Comparison of ENCODE assay signal across 8 cellular contexts in the genomic region with DNA sequence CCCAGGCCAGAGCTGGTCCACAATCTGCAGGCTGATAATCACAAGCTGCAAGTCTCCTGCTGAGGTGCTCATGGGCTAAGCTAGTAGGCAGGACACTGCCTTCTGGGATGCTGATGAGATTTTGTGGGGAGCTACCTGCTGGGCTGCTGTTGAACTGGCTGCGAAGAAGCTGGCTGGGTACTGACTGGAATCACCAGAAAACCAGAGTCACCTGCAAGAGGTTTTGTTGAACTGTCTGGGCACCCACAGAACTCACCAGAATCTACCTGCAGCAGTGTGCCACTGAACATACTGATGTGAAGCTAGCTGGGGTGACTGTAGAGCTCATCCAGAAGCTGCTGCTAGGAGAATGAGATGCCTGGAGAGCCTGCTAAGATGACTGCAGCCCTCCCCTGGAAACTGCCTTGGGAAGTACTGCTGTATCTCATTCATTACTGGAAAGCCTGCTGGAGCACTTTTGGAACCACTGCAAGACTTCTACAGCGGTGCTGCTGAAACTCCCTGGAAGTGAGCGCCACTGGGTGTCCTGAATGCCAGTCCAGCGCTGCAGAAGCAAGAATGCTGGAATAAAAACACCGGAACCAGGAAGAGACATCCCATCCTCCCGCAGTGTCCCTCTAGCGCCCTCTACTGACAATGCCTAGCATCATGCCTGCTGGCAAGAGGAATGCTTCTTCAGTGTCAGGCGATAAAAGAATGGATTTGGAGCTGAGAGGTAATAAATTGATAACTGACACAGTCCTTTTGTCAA.
DNase-seq lines count a peak whose midpoint lies in the region; ATAC-seq and TF ChIP-seq lines count a peak whose summit lies in the region.

No MANE protein-coding gene starts in this region.

- no peak overlapping the region for H3K4me3 ChIP-seq in PC-9
- no peak overlapping the region for H3K4me3 ChIP-seq in trophoblast cell (ENCODE audit: low read depth, low read length)

- H2BK12ac ChIP-seq in trophoblast cell (ENCODE audit: low read length): no peak overlapping the region

- no peak for ATAC-seq in activated naive CD8-positive, alpha-beta T cell treated with anti-CD3 and anti-CD28 coated beads, Interleukin-2, amount 10 ng/mL, durations not matched to agents 7 days and 5 days (ENCODE audit: low read depth)
- peak; percentile 69 for ATAC-seq in Right ventricle myocardium inferior
- no peak for ATAC-seq in GM18519 (IDR thresholded peaks at IDR 0.05; ENCODE audit: low FRiP score, unreplicated experiment)

- no peaks in the 10 kb centered on the region for H3K9me3 ChIP-seq in PC-9 (ENCODE audit: insufficient read depth, low read depth)
- H3K9me3 ChIP-seq in trophoblast cell (ENCODE audit: insufficient read depth, low read depth, low read length): peaks cover 2% of the 10 kb centered on the region

- no peak overlapping the region for H2AFZ ChIP-seq in PC-9
- H2AFZ ChIP-seq in trophoblast cell (ENCODE audit: insufficient read depth, low read length, poor library complexity): peak overlapping the region; percentile 43

- H3K9ac ChIP-seq in trophoblast cell (ENCODE audit: low read length): no peak overlapping the region

- H3K27me3 Mint-ChIP-seq in activated naive CD8-positive, alpha-beta T cell treated with anti-CD3 and anti-CD28 coated beads, Interleukin-2, amount 10 ng/mL, durations not matched to agents 7 days and 5 days: peaks cover 19% of the 10 kb centered on the region

- BruUV-seq in PC-9 (replicated peaks; lab: Mats Ljungman, UMichigan): no TSS peak

- H4K8ac ChIP-seq in trophoblast cell (ENCODE audit: low read depth, low read length): peak overlapping the region; percentile 95

- no peak overlapping the region for H3K27ac Mint-ChIP-seq in activated naive CD8-positive, alpha-beta T cell treated with anti-CD3 and anti-CD28 coated beads, Interleukin-2, amount 10 ng/mL, durations not matched to agents 7 days and 5 days

- no peaks in the 10 kb centered on the region for H3K36me3 ChIP-seq in PC-9 (ENCODE audit: low read depth)
- no peaks in the 10 kb centered on the region for H3K36me3 ChIP-seq in trophoblast cell (ENCODE audit: control insufficient read depth in 1 of 2, insufficient read depth in 2 of 2, low read length in 2 of 2)

- no CpG with 5 or more reads among the region's 8 CpGs for WGBS in trophoblast cell (ENCODE audit: extremely low coverage, insufficient coverage, insufficient read length)

- peaks cover 7% of the 10 kb centered on the region for H3K36me3 Mint-ChIP-seq in activated naive CD8-positive, alpha-beta T cell treated with anti-CD3 and anti-CD28 coated beads, Interleukin-2, amount 10 ng/mL, durations not matched to agents 7 days and 5 days

- peak overlapping the region; percentile 4 for H4K91ac ChIP-seq in trophoblast cell (ENCODE audit: low read depth, low read length)

- no peak overlapping the region for H2AK5ac ChIP-seq in trophoblast cell (ENCODE audit: low read length)

- H3K4me2 ChIP-seq in PC-9 (peak overlapping the region; percentile 44; the same call in 1 of the 2 replicates), trophoblast cell (ENCODE audit: low read length) (peak overlapping the region; percentile 57)

- no peak overlapping the region for H3K14ac ChIP-seq in trophoblast cell (ENCODE audit: low read length)

- H3K79me2 ChIP-seq in PC-9 (ENCODE audit: low read depth) (no peaks in the 10 kb centered on the region), trophoblast cell (ENCODE audit: control insufficient read depth, insufficient read depth, low read length, poor library complexity) (no peaks in the 10 kb centered on the region)

- no peak overlapping the region for H3K18ac ChIP-seq in trophoblast cell (ENCODE audit: low read length)

- H3K27ac ChIP-seq in PC-9: no peak overlapping the region
- H3K27ac ChIP-seq in trophoblast cell (ENCODE audit: low read depth, low read length): no peak overlapping the region

- H3K4me3 Mint-ChIP-seq in activated naive CD8-positive, alpha-beta T cell treated with anti-CD3 and anti-CD28 coated beads, Interleukin-2, amount 10 ng/mL, durations not matched to agents 7 days and 5 days: no peak overlapping the region

- no peak overlapping the region for H2BK5ac ChIP-seq in trophoblast cell (ENCODE audit: low read depth, low read length, poor library complexity)

- H3K9me3 Mint-ChIP-seq in activated naive CD8-positive, alpha-beta T cell treated with anti-CD3 and anti-CD28 coated beads, Interleukin-2, amount 10 ng/mL, durations not matched to agents 7 days and 5 days: peaks cover 5% of the 10 kb centered on the region

- H3K23ac ChIP-seq in trophoblast cell (ENCODE audit: low read length): no peak overlapping the region

- peak; percentile 88 for TF ChIP-seq CTCF in PC-9 (conservative IDR thresholded peaks at IDR 0.05)

- H3K9me2 ChIP-seq in PC-9 (ENCODE audit: insufficient read depth): no peaks in the 10 kb centered on the region

- no peaks in the 10 kb centered on the region for H4K20me1 ChIP-seq in PC-9 (ENCODE audit: insufficient read depth)

- intact Hi-C loops in PC-9 (cut with micrococcal nuclease; ENCODE audit: unreplicated experiment): loop anchor here (1.0 kb wide), 1 partner anchor 177 kb away; no protein-coding TSS in a partner anchor
- intact Hi-C loops in Right ventricle myocardium inferior (cut with DNase I): loop anchor here (10.0 kb wide), 1 partner anchor 250 kb away; no protein-coding TSS in a partner anchor

- H3K4me1 ChIP-seq in PC-9 (replicated peaks; ENCODE audit: insufficient read depth) (no peaks in the 10 kb centered on the region), trophoblast cell (ENCODE audit: control insufficient read depth in 1 of 2, insufficient read depth in 2 of 2, low read length in 2 of 2) (peaks cover 0 to 3% of the 10 kb centered on the region in 2 experiments)

- H3F3A ChIP-seq in PC-9 (ENCODE audit: insufficient read depth, low read depth): no peaks in the 10 kb centered on the region

- H3K4me1 Mint-ChIP-seq in activated naive CD8-positive, alpha-beta T cell treated with anti-CD3 and anti-CD28 coated beads, Interleukin-2, amount 10 ng/mL, durations not matched to agents 7 days and 5 days: peaks cover 6% of the 10 kb centered on the region

- peak; percentile 46 for DNase-seq in activated CD4-positive, CD25-positive, alpha-beta regulatory T cell treated with anti-CD3 and anti-CD28 coated beads, Interleukin-2, amount 50 U/mL, for 72 hours
- DNase-seq in activated CD4-positive, CD25-positive, alpha-beta regulatory T cell (lab: John Stamatoyannopoulos, UW): no peak
- DNase-seq in HuH-7.5 (ENCODE audit: low spot score) (peak; percentile 57), PC-9 (peak; percentile 58 to 66), Right ventricle myocardium inferior (ENCODE audit: missing footprints) (no peak), trophoblast cell (peak; percentile 63 to 89)
- DNase-seq in activated naive CD8-positive, alpha-beta T cell treated with anti-CD3 and anti-CD28 coated beads, Interleukin-2, amount 10 ng/mL, durations not matched to agents 7 days and 5 days: peak; percentile 43

- H2BK120ac ChIP-seq in trophoblast cell (ENCODE audit: insufficient read depth, low read length, poor library complexity): no peak overlapping the region

- CTCF ChIA-PET in PC-9 (lab: Charles Lee): interaction anchor here (0.7 to 1.3 kb wide), 5 partner anchors 13 to 207 kb away, joined by 3 to 5 read pairs (median 4); no protein-coding TSS in a partner anchor

- no peak overlapping the region for H3K4ac ChIP-seq in trophoblast cell (ENCODE audit: low read depth, low read length)

- no peaks in the 10 kb centered on the region for H3K27me3 ChIP-seq in PC-9 (ENCODE audit: insufficient read depth, low read depth)
- no peaks in the 10 kb centered on the region for H3K27me3 ChIP-seq in trophoblast cell (ENCODE audit: insufficient read depth, low read length)

- POLR2A ChIA-PET in PC-9 (lab: Charles Lee; ENCODE audit: unreplicated experiment): no interaction called here
- POLR2A ChIA-PET in activated naive CD8-positive, alpha-beta T cell treated with anti-CD3 and anti-CD28 coated beads, Interleukin-2, amount 10 ng/mL, durations not matched to agents 7 days and 5 days (lab: Charles Lee): no interaction called here

- peak overlapping the region; percentile 67 for H4K12ac ChIP-seq in trophoblast cell (ENCODE audit: low read depth, low read length)

- no peaks in the 10 kb centered on the region for H3K79me1 ChIP-seq in trophoblast cell (ENCODE audit: low read length)

Comparison
In these comparisons a context has a peak if more than half of its experiments do, and no peak if none do; other contexts are left out.
1. DNase-seq: peak in activated CD4-positive, CD25-positive, alpha-beta regulatory T cell treated with anti-CD3 and anti-CD28 coated beads, Interleukin-2, amount 50 U/mL, for 72 hours (single experiment), HuH-7.5 (single experiment), PC-9 (2 of 2), activated naive CD8-positive, alpha-beta T cell treated with anti-CD3 and anti-CD28 coated beads, Interleukin-2, amount 10 ng/mL, durations not matched to agents 7 days and 5 days (single experiment) and trophoblast cell (2 of 2); none in activated CD4-positive, CD25-positive, alpha-beta regulatory T cell (0 of 4) and Right ventricle myocardium inferior (single experiment).